7 cellular contexts compared by ENCODE assay signal in the genomic region with DNA sequence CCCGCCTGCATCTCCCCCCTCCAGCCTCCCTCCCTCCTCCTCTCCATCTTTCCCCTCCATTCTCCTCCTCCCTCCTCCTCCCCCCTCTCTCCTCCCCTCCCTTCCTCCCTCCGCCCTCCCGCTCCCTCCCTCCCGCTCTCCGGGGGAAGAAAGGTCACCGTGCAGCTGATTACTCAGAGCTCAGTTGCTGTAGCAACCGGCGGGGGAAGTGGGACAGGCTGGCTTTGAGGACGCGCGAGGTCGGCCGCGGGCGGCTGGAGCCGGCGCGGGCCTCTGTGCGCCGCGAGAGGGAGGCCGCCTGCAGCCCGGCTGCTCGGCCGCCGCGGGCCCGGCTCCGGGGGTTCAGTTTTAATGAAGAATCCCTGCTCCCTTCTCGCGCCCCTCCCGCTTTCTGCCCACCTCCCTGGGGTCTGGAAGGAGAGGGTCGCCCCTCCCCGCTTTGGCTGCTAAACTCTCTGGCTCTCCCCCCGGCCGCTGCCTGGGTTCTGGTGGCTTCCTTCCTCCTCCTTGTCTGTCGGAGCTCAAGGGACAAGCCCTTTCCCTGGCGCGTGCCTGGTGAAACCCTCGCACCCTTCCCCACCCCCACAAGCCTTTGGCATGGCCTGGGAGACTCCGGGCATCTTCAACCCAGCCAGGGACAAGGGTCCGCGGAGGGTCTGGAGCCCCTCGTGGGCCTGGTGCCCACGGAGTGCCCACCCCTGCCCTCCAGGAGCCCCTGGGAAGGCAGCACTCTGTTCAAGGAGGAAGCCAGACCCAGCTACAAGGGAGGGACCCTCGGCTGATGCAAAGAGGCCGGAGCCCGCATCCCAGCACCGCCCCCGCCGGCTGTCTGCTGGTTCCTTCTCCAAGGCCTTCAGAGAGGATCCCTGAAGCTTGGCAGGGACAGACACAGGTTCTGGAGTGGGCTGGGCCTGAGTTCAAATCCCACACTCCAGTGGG.
DNase-seq lines count a peak whose midpoint lies in the region; ATAC-seq lines count a peak whose summit lies in the region.

No MANE protein-coding gene starts in this region.

- ATAC-seq in GM18868 (IDR thresholded peaks at IDR 0.05; ENCODE audit: unreplicated experiment) = peak; percentile 70
- peak; percentile 65 for ATAC-seq in HG03378 (IDR thresholded peaks at IDR 0.05; ENCODE audit: unreplicated experiment)
- peak; percentile 89 for ATAC-seq in left lobe of liver

- DNase-seq in NCI-H524 treated with DMSO at 0.1 percent for 48 hours (lab: John Stamatoyannopoulos, UW) (peak; percentile 86), dedifferentiated amniotic fluid mesenchymal stem cell (ENCODE audit: extremely low spot score) (peak; percentile 97), left lobe of liver (ENCODE audit: low spot score) (peak; percentile 96)
- peak; percentile 55 to 86 for DNase-seq in activated CD4-positive, alpha-beta T cell treated with anti-CD3 and anti-CD28 coated beads, Interleukin-2, amount 50 U/mL, for 24 hours (ENCODE audit: low read depth in 1 of 2, low spot score in 1 of 2)
- DNase-seq in stimulated activated CD4-positive, alpha-beta T cell treated with anti-CD3 and anti-CD28 coated beads, Interleukin-1b, Interleukin-23, amount 100 ng/mL, for 4 hours (ENCODE audit: low read depth in 2 of 2) = peak; percentile 73 to 83

Comparison
In these comparisons a context has a peak if more than half of its experiments do, and no peak if none do; other contexts are left out.
1. Peak in every context shown above with its lines: DNase-seq and ATAC-seq.